Comparison of ENCODE assay signal across 25 cellular contexts in genomic region chr22:43166132-43166930, GRCh38. TPM values are rescaled to one million over a fixed set of nuclear protein-coding genes. Genes with fewer than 3 reads are reported as not detected.
"Had no signal": no experiment of that assay in that cellular context is flagged by ENCODE, and none has a peak within 500 bp of the region (broad histone marks: within the 10 kb centered on the region; RNA-seq: fewer than 3 reads in every experiment).

No MANE protein-coding gene starts in this region.

- H3K27ac Mint-ChIP-seq: naive B cell, nephron had no signal

- H3K4me3 ChIP-seq: esophagus squamous epithelium, gastroesophageal sphincter, lung, psoas muscle, sigmoid colon, skin epidermis, suprapubic skin, thyroid gland, upper lobe of left lung, vagina had no signal

- H3K4me3 Mint-ChIP-seq: nephron had no signal

- FAIRE-seq: colon, kidney had no signal

- DNase-seq: dermis blood vessel endothelial cell; esophagus squamous epithelium; foreskin fibroblast; glutamatergic neuron; kidney; left cardiac atrium; left ventricle myocardium superior; mesenchymal stem cell; naive B cell; occipital lobe; psoas muscle; retina; sigmoid colon; stimulated activated CD4-positive, alpha-beta T cell treated with anti-CD3 and anti-CD28 coated beads, Interleukin-2, amount 100 ng/mL, for 24 hours; stimulated activated CD4-positive, alpha-beta T cell treated with anti-CD3 and anti-CD28 coated beads, Interleukin-4, amount 100 ng/mL, for 4 hours; stimulated activated naive CD4-positive, alpha-beta T cell; thyroid gland had no signal

- H3K27me3 ChIP-seq: esophagus squamous epithelium, gastroesophageal sphincter, sigmoid colon, suprapubic skin, thyroid gland, upper lobe of left lung, vagina had no signal

- H3K27ac ChIP-seq: gastroesophageal sphincter, psoas muscle, sigmoid colon, skin epidermis, suprapubic skin, upper lobe of left lung, vagina had no signal

- H3K9me3 ChIP-seq: esophagus squamous epithelium, gastroesophageal sphincter, psoas muscle, sigmoid colon, suprapubic skin, thyroid gland, upper lobe of left lung, vagina had no signal

- ATAC-seq: gastroesophageal sphincter, left cardiac atrium, left ventricle myocardium superior, psoas muscle had no signal

- H3K27me3 Mint-ChIP-seq: naive B cell had no signal

- H3K9me3 Mint-ChIP-seq: naive B cell, nephron had no signal

- H3K4me1 ChIP-seq: psoas muscle had no signal

RNA-seq across cellular contexts. Expression of gene BIK, which starts 55.8 kb away (rescaled TPM):
- total RNA-seq: left cardiac atrium, left ventricle myocardium superior, occipital lobe, psoas muscle, sigmoid colon, vagina had no signal
- polyA plus RNA-seq: psoas muscle had no signal
